In genomic region chr15:97563516-97563915, GRCh38 we compare ENCODE assay signal across 29 cellular contexts.
"Had no signal": no experiment of that assay in that cellular context is flagged by ENCODE, and none has a peak within 500 bp of the region (broad histone marks: within the 10 kb centered on the region; RNA-seq: fewer than 3 reads in every experiment).

No MANE protein-coding gene starts in this region.

- H3K4me3 Mint-ChIP-seq: naive thymus-derived CD8-positive, alpha-beta T cell; natural killer cell treated with Interleukin-12 subunit alpha and Interleukin-12 subunit beta and Interleukin-15 and Interleukin-18, amount 100 ng/mL, for 72 hours; nephron progenitor cell; neural crest cell; stimulated activated effector memory CD8-positive, alpha-beta T cell treated with anti-CD3 and anti-CD28 coated beads, Interleukin-12 subunit alpha, Interleukin-12 subunit beta, amount 100 ng/mL, for 72 hours; stimulated activated naive B cell treated with anti-CD40 and anti-IgM and Interleukin-4, amounts not matched to agents 10 μg/mL and 1 μg/mL and 100 μg/mL, for 72 hours; stimulated activated naive CD8-positive, alpha-beta T cell treated with anti-CD3 and anti-CD28 coated beads, Interleukin-15, Interleukin-2, amounts not matched to agents 100 ng/mL and 50 ng/mL, for 24 hours; type B pancreatic cell had no signal

- H3K27me3 Mint-ChIP-seq: natural killer cell treated with Interleukin-12 subunit alpha and Interleukin-12 subunit beta and Interleukin-15 and Interleukin-18, amount 100 ng/mL, for 72 hours; stimulated activated naive B cell treated with anti-CD40 and anti-IgM and Interleukin-4, amounts not matched to agents 10 μg/mL and 1 μg/mL and 100 μg/mL, for 72 hours; stimulated activated naive CD8-positive, alpha-beta T cell treated with anti-CD3 and anti-CD28 coated beads, Interleukin-15, Interleukin-2, amounts not matched to agents 100 ng/mL and 50 ng/mL, for 24 hours had no signal

- H3K4me1 ChIP-seq: parathyroid adenoma, psoas muscle, right lobe of liver, sigmoid colon, stomach, thyroid gland, upper lobe of right lung, uterus had no signal

- H3K36me3 Mint-ChIP-seq: naive thymus-derived CD8-positive, alpha-beta T cell; natural killer cell treated with Interleukin-12 subunit alpha and Interleukin-12 subunit beta and Interleukin-15 and Interleukin-18, amount 100 ng/mL, for 72 hours; stimulated activated effector memory CD8-positive, alpha-beta T cell treated with anti-CD3 and anti-CD28 coated beads, Interleukin-12 subunit alpha, Interleukin-12 subunit beta, amount 100 ng/mL, for 72 hours; stimulated activated naive B cell treated with anti-CD40 and anti-IgM and Interleukin-4, amounts not matched to agents 10 μg/mL and 1 μg/mL and 100 μg/mL, for 72 hours; type B pancreatic cell had no signal

- FAIRE-seq: small intestine had no signal

- H3K4me3 ChIP-seq: psoas muscle, right lobe of liver, sigmoid colon, stomach, thoracic aorta, thyroid gland, tibial nerve, upper lobe of right lung, uterus had no signal

- H3K4me1 Mint-ChIP-seq: naive thymus-derived CD8-positive, alpha-beta T cell; stimulated activated effector memory CD8-positive, alpha-beta T cell treated with anti-CD3 and anti-CD28 coated beads, Interleukin-12 subunit alpha, Interleukin-12 subunit beta, amount 100 ng/mL, for 72 hours; stimulated activated naive B cell treated with anti-CD40 and anti-IgM and Interleukin-4, amounts not matched to agents 10 μg/mL and 1 μg/mL and 100 μg/mL, for 72 hours had no signal

- ATAC-seq: naive thymus-derived CD8-positive, alpha-beta T cell; natural killer cell treated with Interleukin-12 subunit alpha and Interleukin-12 subunit beta and Interleukin-15 and Interleukin-18, amount 100 ng/mL, for 72 hours; psoas muscle; right cardiac atrium; right lobe of liver; stimulated activated effector memory CD8-positive, alpha-beta T cell treated with anti-CD3 and anti-CD28 coated beads, Interleukin-12 subunit alpha, Interleukin-12 subunit beta, amount 100 ng/mL, for 72 hours; stimulated activated naive B cell treated with anti-CD40 and anti-IgM and Interleukin-4, amounts not matched to agents 10 μg/mL and 1 μg/mL and 100 μg/mL, for 72 hours; upper lobe of right lung had no signal

- DNase-seq: naive thymus-derived CD8-positive, alpha-beta T cell; nephron progenitor cell; nucleus accumbens; posterior cingulate gyrus; psoas muscle; right cardiac atrium; right lobe of liver; sigmoid colon; small intestine; stimulated activated CD4-positive, alpha-beta T cell treated with anti-CD3 and anti-CD28 coated beads, Interleukin-15, amount 100 ng/mL, for 24 hours; stimulated activated CD4-positive, alpha-beta T cell treated with anti-CD3 and anti-CD28 coated beads, Interleukin-2, amount 100 ng/mL, for 24 hours; stimulated activated CD4-positive, alpha-beta T cell treated with anti-CD3 and anti-CD28 coated beads, Interleukin-2, amount 100 ng/mL, for 48 hours; stimulated activated CD4-positive, alpha-beta T cell treated with anti-CD3 and anti-CD28 coated beads, Interleukin-4, amount 100 ng/mL, for 24 hours; stimulated activated naive B cell treated with anti-CD40 and anti-IgM and Interleukin-4, amounts not matched to agents 10 μg/mL and 1 μg/mL and 100 μg/mL, for 72 hours; stimulated activated naive CD4-positive, alpha-beta T cell treated with Interleukin-2 at 50 U/mL for 16 hours; stomach; thyroid gland; upper lobe of right lung; uterus had no signal

- H3K9me3 Mint-ChIP-seq: nephron progenitor cell, type B pancreatic cell had no signal

- H3K27me3 ChIP-seq: neutrophil, right lobe of liver, sigmoid colon, stomach, thyroid gland, tibial nerve, upper lobe of right lung, uterus had no signal

- H3K36me3 ChIP-seq: neutrophil, right lobe of liver, sigmoid colon, stomach, thoracic aorta, thyroid gland, tibial nerve, upper lobe of right lung, uterus had no signal

- H3K9me3 ChIP-seq: neutrophil, psoas muscle, right lobe of liver, sigmoid colon, stomach, thoracic aorta, thyroid gland, tibial nerve, upper lobe of right lung, uterus had no signal

- H3K27ac ChIP-seq: neutrophil, parathyroid adenoma, psoas muscle, right lobe of liver, sigmoid colon, stomach, thoracic aorta, thyroid gland, tibial nerve, upper lobe of right lung, uterus had no signal

- H3K27ac Mint-ChIP-seq: naive thymus-derived CD8-positive, alpha-beta T cell; natural killer cell treated with Interleukin-12 subunit alpha and Interleukin-12 subunit beta and Interleukin-15 and Interleukin-18, amount 100 ng/mL, for 72 hours; nephron progenitor cell; progenitor cell of endocrine pancreas; stimulated activated effector memory CD8-positive, alpha-beta T cell treated with anti-CD3 and anti-CD28 coated beads, Interleukin-12 subunit alpha, Interleukin-12 subunit beta, amount 100 ng/mL, for 72 hours; stimulated activated naive B cell treated with anti-CD40 and anti-IgM and Interleukin-4, amounts not matched to agents 10 μg/mL and 1 μg/mL and 100 μg/mL, for 72 hours; stimulated activated naive CD8-positive, alpha-beta T cell treated with anti-CD3 and anti-CD28 coated beads, Interleukin-15, Interleukin-2, amounts not matched to agents 100 ng/mL and 50 ng/mL, for 24 hours; type B pancreatic cell had no signal
